Comparison of ENCODE assay signal across 18 cellular contexts in genomic region chr9:14158911-14159310, GRCh38.
A peak's percentile ranks its signal among the peaks of the same experiment; 100 is the strongest.
DNase-seq lines count a peak whose midpoint lies in the region; ATAC-seq, FAIRE-seq and TF ChIP-seq lines count a peak whose summit lies in the region.
"Had no signal": no experiment of that assay in that cellular context is flagged by ENCODE, and none has a peak within 500 bp of the region (broad histone marks: within the 10 kb centered on the region; RNA-seq: fewer than 3 reads in every experiment).

No MANE protein-coding gene starts in this region.

- H3K36me3 Mint-ChIP-seq in activated T-cell treated with anti-CD3 and anti-CD28 coated beads, Interleukin-2, amount 50 U/mL, for 72 hours (ENCODE audit: insufficient read depth in 2 of 2): no peaks in the 10 kb centered on the region

- H3K4me3 ChIP-seq in ACC112 (ENCODE audit: low read depth, low read length): no peak overlapping the region
- H3K4me3 ChIP-seq in bronchial epithelial cell (ENCODE audit: low read depth, low read length): no peak overlapping the region

- DNase-seq in LHCN-M2 (ENCODE audit: low read depth) (peak; percentile 81), bronchial epithelial cell (ENCODE audit: low read depth) (peak; percentile 79), kidney tubule cell (ENCODE audit: low spot score) (peak; percentile 63), SIG-M5 treated with dmso at 0.1 percent for 504 hours (lab: John Stamatoyannopoulos, UW; ENCODE audit: unreplicated experiment) (no peak), NCI-H1105 (lab: John Stamatoyannopoulos, UW) (no peak), NCI-H2081 treated with DMSO at 0.1 percent for 48 hours (lab: John Stamatoyannopoulos, UW) (no peak)
- no peak for DNase-seq in activated T-cell treated with anti-CD3 and anti-CD28 coated beads, Interleukin-2, amount 50 U/mL, for 72 hours
- DNase-seq: activated CD4-positive, alpha-beta T cell treated with anti-CD3 and anti-CD28 coated beads for 36 hours; activated naive CD4-positive, alpha-beta T cell treated with anti-CD3 and anti-CD28 coated beads, Interleukin-2, amount 50 U/mL, for 16 hours; GOT3; KBM-7; mesenchymal stem cell; NCI-H1694; NCI-H748 treated with DMSO at 0.1 percent for 48 hours; stimulated activated naive CD8-positive, alpha-beta T cell treated with anti-CD3 and anti-CD28 coated beads, Interleukin-15, amount 100 ng/mL, for 72 hours had no signal

- FAIRE-seq in bronchial epithelial cell (lab: Jason Lieb, UNC): peak; percentile 50
- FAIRE-seq: D721Med had no signal

- H3K27ac ChIP-seq in ACC112 (ENCODE audit: low read depth, low read length): peak overlapping the region; percentile 46

- ATAC-seq in activated T-cell treated with anti-CD3 and anti-CD28 coated beads, Interleukin-2, amount 50 U/mL, for 72 hours (replicated peaks in 1 of 2): no peak
- ATAC-seq: activated CD4-positive, alpha-beta T cell treated with anti-CD3 and anti-CD28 coated beads for 36 hours; stimulated activated naive CD8-positive, alpha-beta T cell treated with anti-CD3 and anti-CD28 coated beads, Interleukin-15, amount 100 ng/mL, for 72 hours had no signal

- peaks cover 5% of the 10 kb centered on the region for H3K36me3 ChIP-seq in ACC112 (ENCODE audit: insufficient read depth, low read length)
- no peaks in the 10 kb centered on the region for H3K36me3 ChIP-seq in bronchial epithelial cell (ENCODE audit: control insufficient read depth, insufficient read depth, low read length)

- H3K27me3 ChIP-seq in ACC112 (ENCODE audit: insufficient read depth, low read length) (no peaks in the 10 kb centered on the region), bronchial epithelial cell (ENCODE audit: control insufficient read depth, insufficient read depth, low read length) (no peaks in the 10 kb centered on the region)

- no peak overlapping the region for H3K4me3 Mint-ChIP-seq in activated T-cell treated with anti-CD3 and anti-CD28 coated beads, Interleukin-2, amount 50 U/mL, for 72 hours
- H3K4me3 Mint-ChIP-seq: activated CD4-positive, alpha-beta T cell treated with anti-CD3 and anti-CD28 coated beads for 36 hours; stimulated activated naive CD8-positive, alpha-beta T cell treated with anti-CD3 and anti-CD28 coated beads, Interleukin-15, amount 100 ng/mL, for 72 hours; T-helper 2 cell treated with Interferon-gamma antibody and Interleukin-4, amounts not matched to agents 5 μg/mL and 100 μg/mL, for 36 hours had no signal

- peaks cover 0 to 4% of the 10 kb centered on the region in 2 donors for H3K9me3 Mint-ChIP-seq in activated T-cell treated with anti-CD3 and anti-CD28 coated beads, Interleukin-2, amount 50 U/mL, for 72 hours
- H3K9me3 Mint-ChIP-seq: stimulated activated naive CD8-positive, alpha-beta T cell treated with anti-CD3 and anti-CD28 coated beads, Interleukin-15, amount 100 ng/mL, for 72 hours; T-helper 2 cell treated with Interferon-gamma antibody and Interleukin-4, amounts not matched to agents 5 μg/mL and 100 μg/mL, for 36 hours had no signal

- no peak overlapping the region for H3K27ac Mint-ChIP-seq in activated T-cell treated with anti-CD3 and anti-CD28 coated beads, Interleukin-2, amount 50 U/mL, for 72 hours
- H3K27ac Mint-ChIP-seq: activated CD4-positive, alpha-beta T cell treated with anti-CD3 and anti-CD28 coated beads for 36 hours; stimulated activated naive CD8-positive, alpha-beta T cell treated with anti-CD3 and anti-CD28 coated beads, Interleukin-15, amount 100 ng/mL, for 72 hours; T-helper 2 cell treated with Interferon-gamma antibody and Interleukin-4, amounts not matched to agents 5 μg/mL and 100 μg/mL, for 36 hours had no signal

- H3K79me2 ChIP-seq in ACC112 (ENCODE audit: control insufficient read depth, insufficient read depth, low read length, unreplicated experiment): peaks cover 12% of the 10 kb centered on the region

- peaks cover 11% of the 10 kb centered on the region for H3K27me3 Mint-ChIP-seq in activated T-cell treated with anti-CD3 and anti-CD28 coated beads, Interleukin-2, amount 50 U/mL, for 72 hours (ENCODE audit: low read depth)

- H2AFZ ChIP-seq in ACC112 (ENCODE audit: low read length, unreplicated experiment): no peak overlapping the region

- H3K4me1 Mint-ChIP-seq in activated T-cell treated with anti-CD3 and anti-CD28 coated beads, Interleukin-2, amount 50 U/mL, for 72 hours (ENCODE audit: low read depth): no peaks in the 10 kb centered on the region

- peaks cover 38% of the 10 kb centered on the region for H3K4me1 ChIP-seq in ACC112 (ENCODE audit: control insufficient read depth, insufficient read depth, low read length, unreplicated experiment)

- TF ChIP-seq CTCF in bronchial epithelial cell (IDR thresholded peaks at IDR 0.05; ENCODE audit: insufficient read depth, low read length, severe bottlenecking): no peak

Comparison
In these comparisons a context has a peak if more than half of its experiments do, and no peak if none do; other contexts are left out.
1. DNase-seq: peak in LHCN-M2 (single experiment), bronchial epithelial cell (single experiment) and kidney tubule cell (single experiment); none in SIG-M5 treated with dmso at 0.1 percent for 504 hours (single experiment), NCI-H1105 (single experiment), NCI-H2081 treated with DMSO at 0.1 percent for 48 hours (single experiment) and activated T-cell treated with anti-CD3 and anti-CD28 coated beads, Interleukin-2, amount 50 U/mL, for 72 hours (0 of 2).